22 cellular contexts compared by ENCODE assay signal in genomic region chr5:88688981-88689661, GRCh38.
DNase-seq lines count a peak whose midpoint lies in the region; ATAC-seq and TF ChIP-seq lines count a peak whose summit lies in the region.
"Had no signal": no experiment of that assay in that cellular context is flagged by ENCODE, and none has a peak within 500 bp of the region (broad histone marks: within the 10 kb centered on the region; RNA-seq: fewer than 3 reads in every experiment).

No MANE protein-coding gene starts in this region.

- POLR2A ChIA-PET in activated CD8-positive, alpha-beta T cell treated with anti-CD3 and anti-CD28 coated beads, Interleukin-2, amount 10 ng/mL, durations not matched to agents 7 days and 5 days (lab: Charles Lee), result no interaction called here
- POLR2A ChIA-PET in activated CD8-positive, alpha-beta T cell treated with anti-CD3 and anti-CD28 coated beads for 36 hours (lab: Charles Lee), result interaction anchor here (1.1 kb wide), 1 partner anchor 15 kb away, joined by 3 read pairs; no protein-coding TSS in a partner anchor

- no peaks in the 10 kb centered on the region for H3K36me3 ChIP-seq in gastroesophageal sphincter
- H3K36me3 ChIP-seq: heart right ventricle, MG63, upper lobe of right lung had no signal

- no peak overlapping the region for H3K4me3 Mint-ChIP-seq in activated CD8-positive, alpha-beta T cell treated with anti-CD3 and anti-CD28 coated beads, Interleukin-2, amount 10 ng/mL, durations not matched to agents 7 days and 5 days
- H3K4me3 Mint-ChIP-seq in activated CD8-positive, alpha-beta T cell treated with anti-CD3 and anti-CD28 coated beads for 36 hours, result no peak overlapping the region
- no peak overlapping the region for H3K4me3 Mint-ChIP-seq in chondrocyte (ENCODE audit: unreplicated experiment)
- H3K4me3 Mint-ChIP-seq: T-helper 2 cell treated with Interferon-gamma antibody and Interleukin-4, amounts not matched to agents 5 μg/mL and 100 μg/mL, for 36 hours had no signal

- intact Hi-C loops in activated CD8-positive, alpha-beta T cell treated with anti-CD3 and anti-CD28 coated beads for 36 hours (cut with micrococcal nuclease), result no loop called here

- peak overlapping the region in 1 of 2 donors; percentile 39 for H3K4me3 ChIP-seq in gastroesophageal sphincter
- H3K4me3 ChIP-seq: heart right ventricle, MG63, upper lobe of right lung had no signal

- WGBS in gastroesophageal sphincter (ENCODE audit: low coverage in 1 of 2), 2 donors, result 3% methylated on average over 18 of the region's 27 CpGs; no CpG with 5 or more reads in 1 of the 2 donors

- peak overlapping the region; percentile 46 for H3K27ac Mint-ChIP-seq in activated CD8-positive, alpha-beta T cell treated with anti-CD3 and anti-CD28 coated beads, Interleukin-2, amount 10 ng/mL, durations not matched to agents 7 days and 5 days
- no peak overlapping the region for H3K27ac Mint-ChIP-seq in activated CD8-positive, alpha-beta T cell treated with anti-CD3 and anti-CD28 coated beads for 36 hours
- no peak overlapping the region for H3K27ac Mint-ChIP-seq in chondrocyte (ENCODE audit: unreplicated experiment)
- H3K27ac Mint-ChIP-seq: T-helper 2 cell treated with Interferon-gamma antibody and Interleukin-4, amounts not matched to agents 5 μg/mL and 100 μg/mL, for 36 hours had no signal

- H3K9me3 ChIP-seq in gastroesophageal sphincter, result no peaks in the 10 kb centered on the region
- H3K9me3 ChIP-seq: heart right ventricle, MG63, upper lobe of right lung had no signal

- H3K9me3 Mint-ChIP-seq in activated CD8-positive, alpha-beta T cell treated with anti-CD3 and anti-CD28 coated beads, Interleukin-2, amount 10 ng/mL, durations not matched to agents 7 days and 5 days (ENCODE audit: insufficient read depth), result no peaks in the 10 kb centered on the region
- H3K9me3 Mint-ChIP-seq in activated CD8-positive, alpha-beta T cell treated with anti-CD3 and anti-CD28 coated beads for 36 hours, result no peaks in the 10 kb centered on the region
- no peaks in the 10 kb centered on the region for H3K9me3 Mint-ChIP-seq in chondrocyte (ENCODE audit: low read depth)
- H3K9me3 Mint-ChIP-seq: T-helper 2 cell treated with Interferon-gamma antibody and Interleukin-4, amounts not matched to agents 5 μg/mL and 100 μg/mL, for 36 hours had no signal

- ATAC-seq in activated CD8-positive, alpha-beta T cell treated with anti-CD3 and anti-CD28 coated beads, Interleukin-2, amount 10 ng/mL, durations not matched to agents 7 days and 5 days, result no peak
- ATAC-seq in activated CD8-positive, alpha-beta T cell treated with anti-CD3 and anti-CD28 coated beads for 36 hours, result no peak
- ATAC-seq in gastroesophageal sphincter, result no peak
- ATAC-seq: heart right ventricle; naive thymus-derived CD8-positive, alpha-beta T cell; stimulated activated naive CD8-positive, alpha-beta T cell treated with anti-CD3 and anti-CD28 coated beads, Interleukin-15, Interleukin-2, amounts not matched to agents 100 U/mL and 50 U/mL, for 24 hours; upper lobe of right lung had no signal

- TF ChIP-seq CTCF in activated CD8-positive, alpha-beta T cell treated with anti-CD3 and anti-CD28 coated beads for 36 hours (IDR thresholded peaks at IDR 0.05), result no peak
- TF ChIP-seq CTCF in gastroesophageal sphincter (IDR thresholded peaks at IDR 0.05) (no peak), chondrocyte (IDR thresholded peaks at IDR 0.05) (no peak)

- H3K4me1 Mint-ChIP-seq in activated CD8-positive, alpha-beta T cell treated with anti-CD3 and anti-CD28 coated beads, Interleukin-2, amount 10 ng/mL, durations not matched to agents 7 days and 5 days (ENCODE audit: low read depth), result peaks cover 12% of the 10 kb centered on the region
- peaks cover 16% of the 10 kb centered on the region for H3K4me1 Mint-ChIP-seq in activated CD8-positive, alpha-beta T cell treated with anti-CD3 and anti-CD28 coated beads for 36 hours (ENCODE audit: low read depth)
- peaks cover 32% of the 10 kb centered on the region for H3K4me1 Mint-ChIP-seq in chondrocyte (ENCODE audit: low read depth)

- DNase-seq in activated CD8-positive, alpha-beta T cell treated with anti-CD3 and anti-CD28 coated beads, Interleukin-2, amount 10 ng/mL, durations not matched to agents 7 days and 5 days, result no peak
- no peak for DNase-seq in activated CD8-positive, alpha-beta T cell treated with anti-CD3 and anti-CD28 coated beads for 36 hours
- DNase-seq in cerebellum (ENCODE audit: low spot score) (peak; percentile 77), NCI-H2171 treated with DMSO at 0.1 percent for 48 hours (lab: John Stamatoyannopoulos, UW) (no peak), chondrocyte (ENCODE audit: low spot score) (no peak)
- DNase-seq in activated CD4-positive, CD25-positive, alpha-beta regulatory T cell treated with anti-CD3 and anti-CD28 coated beads, Interleukin-2, amount 50 U/mL, for 72 hours, result no peak
- DNase-seq: activated CD4-positive, CD25-positive, alpha-beta regulatory T cell; activated effector memory CD4-positive, alpha-beta T cell treated with anti-CD3 and anti-CD28 coated beads, Interleukin-2, amount 50 U/mL, for 16 hours; Calu3; HCEC 1CT; heart right ventricle; mesenchymal stem cell; MG63; naive thymus-derived CD8-positive, alpha-beta T cell; NCI-H187; NCI-H345; stimulated activated CD4-positive, alpha-beta T cell treated with anti-CD3 and anti-CD28 coated beads, Interleukin-2, amount 100 ng/mL, for 24 hours; stimulated activated naive CD8-positive, alpha-beta T cell treated with anti-CD3 and anti-CD28 coated beads, Interleukin-15, Interleukin-2, amounts not matched to agents 100 U/mL and 50 U/mL, for 24 hours; upper lobe of right lung had no signal

- H3K27me3 Mint-ChIP-seq in activated CD8-positive, alpha-beta T cell treated with anti-CD3 and anti-CD28 coated beads, Interleukin-2, amount 10 ng/mL, durations not matched to agents 7 days and 5 days (ENCODE audit: low read depth), result peaks cover 90% of the 10 kb centered on the region
- peaks cover 90% of the 10 kb centered on the region for H3K27me3 Mint-ChIP-seq in activated CD8-positive, alpha-beta T cell treated with anti-CD3 and anti-CD28 coated beads for 36 hours
- H3K27me3 Mint-ChIP-seq in chondrocyte (ENCODE audit: low read depth), result peaks cover 96% of the 10 kb centered on the region

- TF ChIP-seq POLR2A in gastroesophageal sphincter (IDR thresholded peaks at IDR 0.05), result no peak

- CTCF ChIA-PET in activated CD8-positive, alpha-beta T cell treated with anti-CD3 and anti-CD28 coated beads, Interleukin-2, amount 10 ng/mL, durations not matched to agents 7 days and 5 days (lab: Charles Lee), result interaction anchor here (0.6 to 4.9 kb wide), 4 partner anchors 23 to 909 kb away, joined by 6 to 52 read pairs (median 17); no protein-coding TSS in a partner anchor
- CTCF ChIA-PET in activated CD8-positive, alpha-beta T cell treated with anti-CD3 and anti-CD28 coated beads for 36 hours (lab: Charles Lee), result interaction anchor here (0.7 to 6.9 kb wide), 7 partner anchors 8 to 910 kb away, joined by 3 to 89 read pairs (median 13); no protein-coding TSS in a partner anchor

- TF ChIP-seq EP300 in gastroesophageal sphincter (IDR thresholded peaks at IDR 0.05), result no peak

- peaks cover 7% of the 10 kb centered on the region for H3K36me3 Mint-ChIP-seq in activated CD8-positive, alpha-beta T cell treated with anti-CD3 and anti-CD28 coated beads, Interleukin-2, amount 10 ng/mL, durations not matched to agents 7 days and 5 days (ENCODE audit: low read depth)
- H3K36me3 Mint-ChIP-seq in activated CD8-positive, alpha-beta T cell treated with anti-CD3 and anti-CD28 coated beads for 36 hours (ENCODE audit: low read depth), result no peaks in the 10 kb centered on the region
- no peaks in the 10 kb centered on the region for H3K36me3 Mint-ChIP-seq in chondrocyte (ENCODE audit: low read depth)

- peaks cover 0 to 60% (median 11%) of the 10 kb centered on the region in 3 donors for H3K4me1 ChIP-seq in gastroesophageal sphincter

- peak overlapping the region; percentile 77 for H3K27ac ChIP-seq in layer of hippocampus (ENCODE audit: low read depth, low read length)
- H3K27ac ChIP-seq in gastroesophageal sphincter, result no peak overlapping the region
- H3K27ac ChIP-seq: heart right ventricle, upper lobe of right lung had no signal

- H3K27me3 ChIP-seq in layer of hippocampus (ENCODE audit: control insufficient read depth, insufficient read depth, low read length) (peaks cover 10% of the 10 kb centered on the region), gastroesophageal sphincter (peaks cover 100% of the 10 kb centered on the region)
